ENCODE assay signal across 8 cellular contexts in the genomic region with DNA sequence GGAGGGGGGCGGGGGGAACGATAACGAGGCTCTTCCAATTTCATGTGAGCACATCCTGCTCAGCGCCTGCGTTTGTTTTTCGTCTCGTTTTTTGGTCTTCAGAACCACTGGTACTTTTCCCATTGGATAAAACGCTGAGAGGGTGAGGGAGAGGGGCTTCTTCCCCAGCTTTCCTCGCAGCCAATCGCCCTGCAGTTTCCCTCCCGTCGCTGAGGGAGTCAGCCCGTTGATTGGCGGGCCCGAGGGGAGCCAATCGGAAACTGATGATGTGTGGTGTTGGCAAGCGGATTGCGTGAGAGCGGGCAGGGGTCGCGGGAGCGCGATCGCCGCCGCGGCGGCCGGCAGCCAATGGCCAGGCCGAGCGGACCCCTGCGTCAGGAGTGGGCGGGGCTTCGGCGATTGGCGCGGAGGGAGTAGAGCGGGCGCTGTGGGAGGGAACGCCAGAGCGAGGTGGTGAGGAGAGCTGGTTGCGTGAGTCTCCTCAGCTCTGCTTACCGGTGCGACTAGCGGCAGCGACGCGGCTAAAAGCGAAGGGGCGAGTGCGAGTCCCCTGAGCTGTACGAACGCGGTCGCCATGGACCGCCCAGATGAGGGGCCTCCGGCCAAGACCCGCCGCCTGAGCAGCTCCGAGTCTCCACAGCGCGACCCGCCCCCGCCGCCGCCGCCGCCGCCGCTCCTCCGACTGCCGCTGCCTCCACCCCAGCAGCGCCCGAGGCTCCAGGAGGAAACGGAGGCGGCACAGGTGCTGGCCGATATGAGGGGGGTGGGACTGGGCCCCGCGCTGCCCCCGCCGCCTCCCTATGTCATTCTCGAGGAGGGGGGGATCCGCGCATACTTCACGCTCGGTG. TPM values are rescaled to one million over a fixed set of nuclear protein-coding genes. Genes with fewer than 3 reads are reported as not detected.
DNase-seq lines count a peak whose midpoint lies in the region; ATAC-seq and TF ChIP-seq lines count a peak whose summit lies in the region.

A gene (plus strand): TSS at position 443 of the 848 bp plus-strand sequence. CDS start 132 bp downstream, at position 575.

- H4K20me1 ChIP-seq in SK-N-SH (ENCODE audit: insufficient read depth) = peaks cover 9% of the 10 kb centered on the region

- peak; percentile 91 for ATAC-seq in HG02571 (IDR thresholded peaks at IDR 0.05; ENCODE audit: unreplicated experiment)

- TF ChIP-seq RAD21 in SK-N-SH (IDR thresholded peaks at IDR 0.05; ENCODE audit: low read length) = no peak

- H3K79me2 ChIP-seq in SK-N-SH (ENCODE audit: insufficient read depth) = peaks cover 8% of the 10 kb centered on the region; the same call in 1 of the 2 replicates

- H3K4me1 ChIP-seq in SK-N-SH (ENCODE audit: control insufficient read depth in 1 of 2, insufficient read depth in 2 of 2, low read depth in 1 of 2, low read length in 1 of 2) (peaks cover 4 to 13% of the 10 kb centered on the region in 2 experiments; a peak in 2 of 4 replicates), suprapubic skin (peaks cover 23% of the 10 kb centered on the region)

- peak; percentile 92 to 98 for TF ChIP-seq POLR2A in suprapubic skin (IDR thresholded peaks at IDR 0.05)

- peak within 1 kb of the TSS; percentile 81 for H3K4me2 ChIP-seq in SK-N-SH

- H2AFZ ChIP-seq in SK-N-SH (ENCODE audit: low read depth) = no peak within 1 kb of the TSS

- TF ChIP-seq CTCF in SK-N-SH (IDR thresholded peaks at IDR 0.05) (no peak), suprapubic skin (IDR thresholded peaks at IDR 0.05) (no peak)

- H3K27me3 ChIP-seq in SK-N-SH (ENCODE audit: insufficient read depth) = no peaks in the 10 kb centered on the region; the same call in 1 of the 2 replicates
- H3K27me3 ChIP-seq in suprapubic skin = no peaks in the 10 kb centered on the region

- POLR2A ChIA-PET in SK-N-SH (lab: Yijun Ruan, JAX) = interaction anchor here (0.5 to 2.3 kb wide), 7 partner anchors 9 to 143 kb away, joined by 3 to 14 read pairs (median 5); a partner anchor contains a TSS

- peak in 1 of 2 experiments; percentile 57; a peak in 1 of 4 replicates for TF ChIP-seq EP300 in SK-N-SH (IDR thresholded peaks at IDR 0.05; ENCODE audit: borderline replicate concordance in 1 of 2, low read depth in 1 of 2, low read length in 1 of 2)
- TF ChIP-seq EP300 in suprapubic skin (IDR thresholded peaks at IDR 0.05) = no peak

- H3K36me3 ChIP-seq in SK-N-SH (replicated peaks in 1 of 2; ENCODE audit: control insufficient read depth in 1 of 2, insufficient read depth in 2 of 2, low read length in 1 of 2) = peaks cover 4 to 10% of the 10 kb centered on the region in 2 experiments
- peaks cover 15% of the 10 kb centered on the region for H3K36me3 ChIP-seq in suprapubic skin

- CTCF ChIA-PET in SK-N-SH (lab: Yijun Ruan, JAX) = interaction anchor here (0.6 to 1.4 kb wide), 2 partner anchors 10 to 32 kb away, joined by 3 read pairs; no protein-coding TSS in a partner anchor

- DNase-seq in GM04504 (ENCODE audit: low read depth) (peak; percentile 90), NCI-H1048 (lab: John Stamatoyannopoulos, UW) (peak; percentile 67), SK-N-SH (peak; percentile 92), globus pallidus (ENCODE audit: low spot score) (peak; percentile 95), nucleus accumbens (lab: John Stamatoyannopoulos, UW) (peak; percentile 45 to 98 (median 92)), suprapubic skin (ENCODE audit: low spot score in 2 of 2) (peak; percentile 95 to 96)
- DNase-seq in activated naive CD4-positive, alpha-beta T cell treated with anti-CD3 and anti-CD28 coated beads, Interleukin-2, amount 50 U/mL, for 16 hours = peak; percentile 94

- H3K9me2 ChIP-seq in SK-N-SH = no peaks in the 10 kb centered on the region

- H3K4me3 ChIP-seq in SK-N-SH (ENCODE audit: low read depth in 2 of 2, low read length in 1 of 2) (peak within 1 kb of the TSS; percentile 60 to 71), suprapubic skin (peak within 1 kb of the TSS; percentile 77)

- 31% methylated on average over 56 of the region's 86 CpGs for WGBS in SK-N-SH (ENCODE audit: low lambda C conversion rate)
- 51% methylated on average over 46 of the region's 86 CpGs for WGBS in suprapubic skin

- peak within 1 kb of the TSS; percentile 72 to 78; a peak in 3 of 4 replicates for H3K27ac ChIP-seq in SK-N-SH (ENCODE audit: low read depth in 2 of 2, low read length in 1 of 2)
- peak within 1 kb of the TSS; percentile 92 for H3K27ac ChIP-seq in suprapubic skin

- H3K9ac ChIP-seq in SK-N-SH = peak within 1 kb of the TSS; percentile 78

- peaks cover 8% of the 10 kb centered on the region for H3F3A ChIP-seq in SK-N-SH (replicated peaks; ENCODE audit: insufficient read depth)

- no peaks in the 10 kb centered on the region for H3K9me3 ChIP-seq in SK-N-SH
- no peaks in the 10 kb centered on the region for H3K9me3 ChIP-seq in suprapubic skin

TF ChIP-seq in SK-N-SH, 30 proteins besides CTCF, POLR2A, EP300 and RAD21 (continues in another document):
- TF ChIP-seq NRF1 (IDR thresholded peaks at IDR 0.05; ENCODE audit: low read depth, low read length) = no peak
- TF ChIP-seq NFIC (IDR thresholded peaks at IDR 0.05; ENCODE audit: borderline replicate concordance) = no peak
- TF ChIP-seq RCOR1 (IDR thresholded peaks at IDR 0.05; ENCODE audit: low read length) = no peak
- no peak for TF ChIP-seq FOSL2 (IDR thresholded peaks at IDR 0.05; ENCODE audit: borderline replicate concordance, low read depth)
- TF ChIP-seq, protein P1, sequence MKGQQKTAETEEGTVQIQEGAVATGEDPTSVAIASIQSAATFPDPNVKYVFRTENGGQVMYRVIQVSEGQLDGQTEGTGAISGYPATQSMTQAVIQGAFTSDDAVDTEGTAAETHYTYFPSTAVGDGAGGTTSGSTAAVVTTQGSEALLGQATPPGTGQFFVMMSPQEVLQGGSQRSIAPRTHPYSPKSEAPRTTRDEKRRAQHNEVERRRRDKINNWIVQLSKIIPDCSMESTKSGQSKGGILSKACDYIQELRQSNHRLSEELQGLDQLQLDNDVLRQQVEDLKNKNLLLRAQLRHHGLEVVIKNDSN (IDR thresholded peaks at IDR 0.05; ENCODE audit: borderline replicate concordance, low read depth) = no peak
- TF ChIP-seq POLR2AphosphoS5 (IDR thresholded peaks at IDR 0.05; ENCODE audit: low read depth, low read length) = peak; percentile 96
- TF ChIP-seq FOXJ3 (CRISPR knock-in tag; IDR thresholded peaks at IDR 0.05) = no peak
- no peak for TF ChIP-seq MEF2A (IDR thresholded peaks at IDR 0.05; ENCODE audit: borderline replicate concordance, low read depth)
- TF ChIP-seq SIN3A (IDR thresholded peaks at IDR 0.05; ENCODE audit: borderline replicate concordance, low read depth, low read length) = no peak
- TF ChIP-seq, protein P2, sequence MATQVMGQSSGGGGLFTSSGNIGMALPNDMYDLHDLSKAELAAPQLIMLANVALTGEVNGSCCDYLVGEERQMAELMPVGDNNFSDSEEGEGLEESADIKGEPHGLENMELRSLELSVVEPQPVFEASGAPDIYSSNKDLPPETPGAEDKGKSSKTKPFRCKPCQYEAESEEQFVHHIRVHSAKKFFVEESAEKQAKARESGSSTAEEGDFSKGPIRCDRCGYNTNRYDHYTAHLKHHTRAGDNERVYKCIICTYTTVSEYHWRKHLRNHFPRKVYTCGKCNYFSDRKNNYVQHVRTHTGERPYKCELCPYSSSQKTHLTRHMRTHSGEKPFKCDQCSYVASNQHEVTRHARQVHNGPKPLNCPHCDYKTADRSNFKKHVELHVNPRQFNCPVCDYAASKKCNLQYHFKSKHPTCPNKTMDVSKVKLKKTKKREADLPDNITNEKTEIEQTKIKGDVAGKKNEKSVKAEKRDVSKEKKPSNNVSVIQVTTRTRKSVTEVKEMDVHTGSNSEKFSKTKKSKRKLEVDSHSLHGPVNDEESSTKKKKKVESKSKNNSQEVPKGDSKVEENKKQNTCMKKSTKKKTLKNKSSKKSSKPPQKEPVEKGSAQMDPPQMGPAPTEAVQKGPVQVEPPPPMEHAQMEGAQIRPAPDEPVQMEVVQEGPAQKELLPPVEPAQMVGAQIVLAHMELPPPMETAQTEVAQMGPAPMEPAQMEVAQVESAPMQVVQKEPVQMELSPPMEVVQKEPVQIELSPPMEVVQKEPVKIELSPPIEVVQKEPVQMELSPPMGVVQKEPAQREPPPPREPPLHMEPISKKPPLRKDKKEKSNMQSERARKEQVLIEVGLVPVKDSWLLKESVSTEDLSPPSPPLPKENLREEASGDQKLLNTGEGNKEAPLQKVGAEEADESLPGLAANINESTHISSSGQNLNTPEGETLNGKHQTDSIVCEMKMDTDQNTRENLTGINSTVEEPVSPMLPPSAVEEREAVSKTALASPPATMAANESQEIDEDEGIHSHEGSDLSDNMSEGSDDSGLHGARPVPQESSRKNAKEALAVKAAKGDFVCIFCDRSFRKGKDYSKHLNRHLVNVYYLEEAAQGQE (IDR thresholded peaks at IDR 0.05; ENCODE audit: low read depth, low read length) = no peak
- TF ChIP-seq RXRA (IDR thresholded peaks at IDR 0.05; ENCODE audit: borderline replicate concordance, low read depth) = no peak
- TF ChIP-seq CHD2 (IDR thresholded peaks at IDR 0.05; ENCODE audit: low read length, partially characterized antibody) = peak; percentile 37
- TF ChIP-seq TCF12 (IDR thresholded peaks at IDR 0.05) = no peak
- no peak for TF ChIP-seq GABPA (IDR thresholded peaks at IDR 0.05; ENCODE audit: low read depth)
- no peak for TF ChIP-seq ELF1 (IDR thresholded peaks at IDR 0.05)
- TF ChIP-seq GATA2 (CRISPR knock-in tag; IDR thresholded peaks at IDR 0.05) = no peak
- TF ChIP-seq TAF1 (IDR thresholded peaks at IDR 0.05; ENCODE audit: borderline replicate concordance, low read depth, low read length) = peak; percentile 82; the same call in 1 of the 2 replicates
- no peak for TF ChIP-seq FOXM1 (IDR thresholded peaks at IDR 0.05; ENCODE audit: low read depth)
- TF ChIP-seq, protein P3, sequence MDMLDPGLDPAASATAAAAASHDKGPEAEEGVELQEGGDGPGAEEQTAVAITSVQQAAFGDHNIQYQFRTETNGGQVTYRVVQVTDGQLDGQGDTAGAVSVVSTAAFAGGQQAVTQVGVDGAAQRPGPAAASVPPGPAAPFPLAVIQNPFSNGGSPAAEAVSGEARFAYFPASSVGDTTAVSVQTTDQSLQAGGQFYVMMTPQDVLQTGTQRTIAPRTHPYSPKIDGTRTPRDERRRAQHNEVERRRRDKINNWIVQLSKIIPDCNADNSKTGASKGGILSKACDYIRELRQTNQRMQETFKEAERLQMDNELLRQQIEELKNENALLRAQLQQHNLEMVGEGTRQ (IDR thresholded peaks at IDR 0.05; ENCODE audit: borderline replicate concordance, low read depth, low read length) = no peak
- TF ChIP-seq YY1 (IDR thresholded peaks at IDR 0.05; ENCODE audit: low read depth) = no peak
- peak; percentile 56; the same call in 1 of the 2 replicates for TF ChIP-seq MXI1 (IDR thresholded peaks at IDR 0.05; ENCODE audit: low read depth, low read length)

RNA-seq across cellular contexts. Expression of the gene that starts here (rescaled TPM):
- polyA plus RNA-seq in SK-N-SH (2012; rRNA removed) = 26.4 and 32.4 TPM in 2 replicates
- polyA plus RNA-seq in SK-N-SH (2012; cell fraction: cytosol; rRNA removed) = 12.5 and 13.3 TPM in 2 replicates
- polyA plus RNA-seq in SK-N-SH (2012; cell fraction: nucleus; rRNA removed) = 119 and 178 TPM in 2 replicates
- total RNA-seq in suprapubic skin = 10 to 100 TPM; 29.4 to 60.7 (median 48.4) TPM

Comparison
In these comparisons a context has a peak if more than half of its experiments do, and no peak if none do; other contexts are left out.
1. Peak in every context shown above with its lines: DNase-seq, ATAC-seq, H3K4me3 ChIP-seq and H3K27ac ChIP-seq.